In genomic region chr3:31968927-31969418, GRCh38 we compare ENCODE assay signal across 9 cellular contexts. TPM values are rescaled to one million over a fixed set of nuclear protein-coding genes. Genes with fewer than 3 reads are reported as not detected.
DNase-seq lines count a peak whose midpoint lies in the region; ATAC-seq, FAIRE-seq and TF ChIP-seq lines count a peak whose summit lies in the region.
"Had no signal": no experiment of that assay in that cellular context is flagged by ENCODE, and none has a peak within 500 bp of the region (broad histone marks: within the 10 kb centered on the region; RNA-seq: fewer than 3 reads in every experiment).

No MANE protein-coding gene starts in this region.

- H3K4me1 Mint-ChIP-seq in chondrocyte (ENCODE audit: low read depth) = peaks cover 61% of the 10 kb centered on the region

- H3K4me1 ChIP-seq in left lung = peaks cover 5 to 12% of the 10 kb centered on the region in 2 donors

- H3K27me3 ChIP-seq in left lung = no peaks in the 10 kb centered on the region

- peak overlapping the region; percentile 64 for H3K4me3 Mint-ChIP-seq in chondrocyte (ENCODE audit: unreplicated experiment)
- H3K4me3 Mint-ChIP-seq: activated naive CD8-positive, alpha-beta T cell had no signal

- H3K36me3 Mint-ChIP-seq in chondrocyte (ENCODE audit: low read depth) = peaks cover 4% of the 10 kb centered on the region
- H3K36me3 Mint-ChIP-seq: activated naive CD8-positive, alpha-beta T cell had no signal

- ATAC-seq in left lung = peak; percentile 52

- peak; percentile 59 for DNase-seq in HuH-7 (ENCODE audit: low spot score)
- DNase-seq in chondrocyte (ENCODE audit: low spot score) = no peak
- no peak for DNase-seq in left lung
- DNase-seq in urothelium cell line (ENCODE audit: low spot score) = peak; percentile 85
- DNase-seq in NK-92 treated with Interleukin-12 subunit alpha and Interleukin-12 subunit beta, amount 100 ng/mL, for 24 hours (lab: John Stamatoyannopoulos, UW) = no peak
- DNase-seq in NCI-H1930 (lab: John Stamatoyannopoulos, UW) = no peak
- DNase-seq in GDM1 (lab: John Stamatoyannopoulos, UW) = no peak
- DNase-seq: NCI-H1105 had no signal

- H3K27me3 Mint-ChIP-seq in chondrocyte (ENCODE audit: low read depth) = no peaks in the 10 kb centered on the region
- H3K27me3 Mint-ChIP-seq: activated naive CD8-positive, alpha-beta T cell had no signal

- H3K36me3 ChIP-seq in left lung = no peaks in the 10 kb centered on the region

- intact Hi-C loops in left lung (cut with DNase I) = no loop called here

- no peaks in the 10 kb centered on the region for H3K9me3 ChIP-seq in left lung

- no peak overlapping the region for H3K4me3 ChIP-seq in left lung

- no peaks in the 10 kb centered on the region for H3K9me3 Mint-ChIP-seq in chondrocyte (ENCODE audit: low read depth)

- H3K27ac ChIP-seq in left lung = peak overlapping the region; percentile 15 to 73

- H3K27ac Mint-ChIP-seq in chondrocyte (ENCODE audit: unreplicated experiment) = peak overlapping the region; percentile 98
- H3K27ac Mint-ChIP-seq: activated naive CD8-positive, alpha-beta T cell had no signal

- FAIRE-seq in urothelium cell line (lab: Jason Lieb, UNC) = peak; percentile 71

- no peak for TF ChIP-seq CTCF in chondrocyte (IDR thresholded peaks at IDR 0.05)
- TF ChIP-seq CTCF in left lung (IDR thresholded peaks at IDR 0.05) = no peak

RNA-seq across cellular contexts. Expression of gene OSBPL10, which starts 12.1 kb away (rescaled TPM):
- total RNA-seq in chondrocyte (44.1 to 56.6 TPM (median 45.4 TPM) in 3 replicates), left lung (10 to 100 TPM; 26.6 to 27.2 TPM)

RNA-seq across cellular contexts. Expression of gene ZNF860, which starts 12.6 kb away (rescaled TPM):
- total RNA-seq in chondrocyte = 1.5 to 2.4 TPM (median 2.0 TPM) in 3 replicates
- 1 to 10 TPM; 1.9 to 2.3 TPM for total RNA-seq in left lung

Comparison
In these comparisons a context has a peak if more than half of its experiments do, and no peak if none do; other contexts are left out.
1. DNase-seq: peak in HuH-7 (single experiment) and urothelium cell line (single experiment); none in chondrocyte (single experiment), left lung (0 of 2), NK-92 treated with Interleukin-12 subunit alpha and Interleukin-12 subunit beta, amount 100 ng/mL, for 24 hours (single experiment), NCI-H1930 (0 of 2) and GDM1 (single experiment).